Comparison of ENCODE assay signal across 8 cellular contexts in the genomic region with DNA sequence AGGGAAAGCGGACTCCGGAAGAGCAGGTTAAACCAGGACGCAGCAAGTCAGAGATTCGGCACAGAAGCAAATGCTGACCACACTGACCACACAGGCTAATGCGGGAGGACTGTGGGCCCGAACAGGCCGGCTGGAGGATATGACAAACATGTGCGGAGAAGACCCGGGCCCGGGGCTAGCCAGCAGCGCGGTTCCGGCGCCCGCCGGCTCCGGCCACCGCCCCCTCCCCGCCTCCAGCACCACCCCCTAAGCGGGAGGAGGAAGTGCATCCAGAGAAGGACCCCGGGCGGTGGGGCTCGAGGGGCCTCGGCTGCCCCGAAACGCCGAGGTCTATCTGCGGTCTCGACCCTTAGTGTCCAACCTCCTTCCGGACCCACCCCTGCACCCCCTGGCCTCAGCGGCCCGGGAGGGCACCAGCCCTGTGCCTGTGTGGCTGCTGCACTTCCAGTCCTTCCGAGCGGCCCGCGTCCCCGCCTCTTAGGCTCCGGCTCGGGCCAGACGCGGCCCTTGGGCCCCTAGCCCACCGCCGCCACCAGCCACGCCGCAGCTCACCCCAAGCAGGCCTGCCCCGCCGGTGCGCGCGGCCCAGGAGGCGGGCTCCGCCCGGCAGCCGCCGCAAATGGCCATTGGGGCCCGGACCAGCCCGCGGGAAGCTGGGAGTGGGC. TPM values are rescaled to one million over a fixed set of nuclear protein-coding genes. Genes with fewer than 3 reads are reported as not detected.
DNase-seq lines count a peak whose midpoint lies in the region; ATAC-seq and TF ChIP-seq lines count a peak whose summit lies in the region.

No MANE protein-coding gene starts in this region.

- CTCF ChIA-PET in A673 (lab: Charles Lee): no interaction called here

- H3K9me3 ChIP-seq in A673 (ENCODE audit: low read depth, low read length, poor library complexity, severe bottlenecking) (no peaks in the 10 kb centered on the region), testis (no peaks in the 10 kb centered on the region)

- peak overlapping the region; percentile 97 for H3K4me3 Mint-ChIP-seq in activated T-helper 17 cell treated with anti-CD3 and anti-CD28 coated beads, Interleukin-2, amount 50 U/mL, for 72 hours
- H3K4me3 Mint-ChIP-seq in natural killer cell: peak overlapping the region; percentile 99

- no peak for TF ChIP-seq POLR2A in testis (IDR thresholded peaks at IDR 0.05)

- intact Hi-C loops in A673 (cut with micrococcal nuclease; ENCODE audit: unreplicated experiment): loop anchor here (2.0 to 5.0 kb wide), 5 partner anchors 109 to 314 kb away; no protein-coding TSS in a partner anchor
- intact Hi-C loops in natural killer cell (cut with micrococcal nuclease): loop anchor here (2.0 to 10.0 kb wide), 3 partner anchors 42 to 762 kb away; partner anchors contain the start of gene SEC24B
- intact Hi-C loops in testis (cut with DNase I; ENCODE audit: low total_unique reads): no loop called here

- H3K36me3 ChIP-seq in A673 (ENCODE audit: insufficient read depth, low read length, poor library complexity, severe bottlenecking): peaks cover 7% of the 10 kb centered on the region
- no peaks in the 10 kb centered on the region for H3K36me3 ChIP-seq in testis (ENCODE audit: low read depth, missing control alignments)

- peak; percentile 61 for DNase-seq in A673 (ENCODE audit: low spot score)
- peak; percentile 57 for DNase-seq in NOMO-1 treated with DMSO at 0.1 percent for 48 hours (lab: John Stamatoyannopoulos, UW; ENCODE audit: unreplicated experiment)
- DNase-seq in fibroblast of peridontal ligament (ENCODE audit: extremely low read depth): peak; percentile 20
- peak; percentile 45 for DNase-seq in natural killer cell
- DNase-seq in testis: peak; percentile 64

- H3K27ac ChIP-seq in A673 (ENCODE audit: low read depth, low read length, poor library complexity, severe bottlenecking) (peak overlapping the region; percentile 97), testis (peak overlapping the region; percentile 80 to 87)

- ATAC-seq in GM18511 (IDR thresholded peaks at IDR 0.05; ENCODE audit: unreplicated experiment): peak; percentile 35
- peak; percentile 21 for ATAC-seq in HG03039 (IDR thresholded peaks at IDR 0.05; ENCODE audit: unreplicated experiment)
- ATAC-seq in activated T-helper 17 cell treated with anti-CD3 and anti-CD28 coated beads, Interleukin-2, amount 50 U/mL, for 72 hours (replicated peaks): peak; percentile 33
- ATAC-seq in natural killer cell: peak; percentile 13 to 19 (median 16)

- POLR2A ChIA-PET in A673 (lab: Charles Lee; ENCODE audit: low non-redundant PET): no interaction called here

- peak overlapping the region; percentile 87 for H3K4me3 ChIP-seq in A673 (ENCODE audit: low read depth, low read length, poor library complexity, severe bottlenecking)
- H3K4me3 ChIP-seq in testis: peak overlapping the region; percentile 85 to 88

- TF ChIP-seq CTCF in A673 (conservative IDR thresholded peaks at IDR 0.05; ENCODE audit: low read depth, low read length) (no peak), natural killer cell (IDR thresholded peaks at IDR 0.05) (no peak), testis (IDR thresholded peaks at IDR 0.05) (no peak)

- no peaks in the 10 kb centered on the region for H3K27me3 Mint-ChIP-seq in activated T-helper 17 cell treated with anti-CD3 and anti-CD28 coated beads, Interleukin-2, amount 50 U/mL, for 72 hours
- H3K27me3 Mint-ChIP-seq in natural killer cell (ENCODE audit: low read depth in 2 of 2): no peaks in the 10 kb centered on the region

- H3K9me3 Mint-ChIP-seq in activated T-helper 17 cell treated with anti-CD3 and anti-CD28 coated beads, Interleukin-2, amount 50 U/mL, for 72 hours: no peaks in the 10 kb centered on the region
- H3K9me3 Mint-ChIP-seq in natural killer cell: no peaks in the 10 kb centered on the region

- H3K36me3 Mint-ChIP-seq in activated T-helper 17 cell treated with anti-CD3 and anti-CD28 coated beads, Interleukin-2, amount 50 U/mL, for 72 hours (ENCODE audit: low read depth): peaks cover 7% of the 10 kb centered on the region
- no peaks in the 10 kb centered on the region for H3K36me3 Mint-ChIP-seq in natural killer cell

- peaks cover 35% of the 10 kb centered on the region for H3K4me1 ChIP-seq in A673 (ENCODE audit: insufficient read depth, low read length, poor library complexity, severe bottlenecking)
- H3K4me1 ChIP-seq in testis: peaks cover 9% of the 10 kb centered on the region

- WGBS in testis, 2 donors: 0% methylated on average over 8 to 42 of the region's 58 CpGs

- no TSS peak for BruUV-seq in A673 (replicated peaks; lab: Mats Ljungman, UMichigan)

- H3K27me3 ChIP-seq in A673 (replicated peaks; ENCODE audit: insufficient read depth, low read depth, low read length, poor library complexity) (no peaks in the 10 kb centered on the region), testis (no peaks in the 10 kb centered on the region)

- H3K4me1 Mint-ChIP-seq in activated T-helper 17 cell treated with anti-CD3 and anti-CD28 coated beads, Interleukin-2, amount 50 U/mL, for 72 hours: peaks cover 12% of the 10 kb centered on the region
- H3K4me1 Mint-ChIP-seq in natural killer cell: peaks cover 40 to 46% of the 10 kb centered on the region in 2 donors

- H3K27ac Mint-ChIP-seq in activated T-helper 17 cell treated with anti-CD3 and anti-CD28 coated beads, Interleukin-2, amount 50 U/mL, for 72 hours: peak overlapping the region; percentile 97
- peak overlapping the region; percentile 80 to 91 for H3K27ac Mint-ChIP-seq in natural killer cell

RNA-seq across cellular contexts. Expression of gene ELOVL6, which starts 2.1 kb away (rescaled TPM):
- total RNA-seq in A673 (2021) (50.0 and 55.3 TPM in 2 replicates), natural killer cell (10 to 100 TPM; 25.0 to 35.2 (median 30.9) TPM), testis (1 to 10 TPM; 1.3 to 1.5 TPM)
- 1 to 10 TPM; 6.1 to 6.5 TPM for total RNA-seq in activated T-helper 17 cell treated with anti-CD3 and anti-CD28 coated beads, Interleukin-2, amount 50 U/mL, for 72 hours
- polyA plus RNA-seq in testis (ENCODE audit: insufficient read depth, low read depth, low replicate concordance): 3.5 TPM

Comparison
In these comparisons a context has a peak if more than half of its experiments do, and no peak if none do; other contexts are left out.
1. Peak in every context shown above with its lines: DNase-seq, ATAC-seq, H3K4me3 ChIP-seq and H3K27ac ChIP-seq.